Comparison of ENCODE assay signal across 33 cellular contexts in genomic region chr11:45378516-45378915, GRCh38.
"Had no signal": no experiment of that assay in that cellular context is flagged by ENCODE, and none has a peak within 500 bp of the region (broad histone marks: within the 10 kb centered on the region; RNA-seq: fewer than 3 reads in every experiment).

No MANE protein-coding gene starts in this region.

- H3K27ac Mint-ChIP-seq: activated B cell treated with CpG ODN at 0.5 μM for 24 hours; activated CD4-positive, alpha-beta memory T cell treated with anti-CD3 and anti-CD28 coated beads for 36 hours; activated CD4-positive, alpha-beta T cell treated with anti-CD3 and anti-CD28 coated beads, Interleukin-2, amount 10 ng/mL, durations not matched to agents 24 days and 14 days; activated CD8-positive, alpha-beta T cell treated with anti-CD3 and anti-CD28 coated beads for 36 hours; activated naive CD4-positive, alpha-beta T cell treated with anti-CD3 and anti-CD28 coated beads for 36 hours; activated naive CD4-positive, alpha-beta T cell treated with anti-CD3 and anti-CD28 coated beads, Interleukin-2, amount 50 U/mL, for 72 hours; activated naive CD8-positive, alpha-beta T cell treated with anti-CD3 and anti-CD28 coated beads for 36 hours; activated T-cell treated with anti-CD3 and anti-CD28 coated beads, Interleukin-2, amount 50 U/mL, for 72 hours; activated T-helper 1 cell treated with anti-CD3 and anti-CD28 coated beads, Interleukin-12 subunit alpha, Interleukin-12 subunit beta, Interleukin-2, Interleukin-4 antibody, amounts not matched to agents 30 ng/mL and 10 ng/mL and 1 ng/mL, durations not matched to agents 14 hours and 24 hours and 36 hours; activated T-helper 17 cell treated with anti-CD3 and anti-CD28 coated beads, Interleukin-2, amount 50 U/mL, for 72 hours; T-helper 1 cell treated with Interleukin-12 subunit alpha and Interleukin-12 subunit beta and Interleukin-4 antibody, amounts not matched to agents 30 μg/mL and 1 μg/mL, for 36 hours had no signal

- H3K4me1 ChIP-seq: adrenal gland, body of pancreas, breast epithelium had no signal

- H3K27me3 ChIP-seq: body of pancreas had no signal

- H3K4me3 ChIP-seq: adrenal gland, body of pancreas, breast epithelium had no signal

- FAIRE-seq: astrocyte, TTC549 had no signal

- DNase-seq: activated B cell treated with CpG ODN at 0.5 μM for 24 hours; activated CD4-positive, alpha-beta memory T cell treated with anti-CD3 and anti-CD28 coated beads for 36 hours; activated CD4-positive, alpha-beta T cell treated with anti-CD3 and anti-CD28 coated beads for 4 hours; activated CD4-positive, alpha-beta T cell treated with anti-CD3 and anti-CD28 coated beads, Interleukin-2, amount 10 ng/mL, durations not matched to agents 24 days and 14 days; activated CD4-positive, alpha-beta T cell treated with anti-CD3 and anti-CD28 coated beads, Interleukin-2, amount 50 U/mL, for 1 hour; activated CD4-positive, alpha-beta T cell treated with anti-CD3 and anti-CD28 coated beads, Interleukin-2, amount 50 U/mL, for 4 hours; activated CD4-positive, CD25-positive, alpha-beta regulatory T cell treated with anti-CD3 and anti-CD28 coated beads, Interleukin-2, amount 50 U/mL, for 72 hours; activated CD8-positive, alpha-beta memory T cell treated with anti-CD3 and anti-CD28 coated beads, Interleukin-2, amount 50 U/mL, for 4 hours; activated CD8-positive, alpha-beta T cell treated with anti-CD3 and anti-CD28 coated beads for 36 hours; activated gamma-delta T cell treated with Interleukin-2 at 50 U/mL for 16 hours; activated naive CD4-positive, alpha-beta T cell; activated naive CD4-positive, alpha-beta T cell treated with anti-CD3 and anti-CD28 coated beads for 36 hours; activated naive CD4-positive, alpha-beta T cell treated with anti-CD3 and anti-CD28 coated beads, Interleukin-2, amount 50 U/mL, for 16 hours; activated naive CD8-positive, alpha-beta T cell treated with anti-CD3 and anti-CD28 coated beads for 36 hours; activated T-cell treated with anti-CD3 and anti-CD28 coated beads for 4 hours; activated T-cell treated with anti-CD3 and anti-CD28 coated beads, Interleukin-2, amount 50 U/mL, for 4 hours; activated T-cell treated with anti-CD3 and anti-CD28 coated beads, Interleukin-2, amount 50 U/mL, for 72 hours; adrenal gland; amniotic stem cell; aorta; body of pancreas; brain microvascular endothelial cell; central memory CD4-positive, alpha-beta T cell; SW 1271; T-helper 1 cell had no signal

- ATAC-seq: activated CD8-positive, alpha-beta T cell treated with anti-CD3 and anti-CD28 coated beads for 36 hours; activated naive CD4-positive, alpha-beta T cell treated with anti-CD3 and anti-CD28 coated beads, Interleukin-2, amount 50 U/mL, for 72 hours; activated T-cell treated with anti-CD3 and anti-CD28 coated beads, Interleukin-2, amount 50 U/mL, for 4 hours; activated T-cell treated with anti-CD3 and anti-CD28 coated beads, Interleukin-2, amount 50 U/mL, for 72 hours; activated T-helper 17 cell treated with anti-CD3 and anti-CD28 coated beads, Interleukin-2, amount 50 U/mL, for 72 hours; body of pancreas had no signal

- H3K4me3 Mint-ChIP-seq: activated B cell treated with CpG ODN at 0.5 μM for 24 hours; activated CD4-positive, alpha-beta memory T cell treated with anti-CD3 and anti-CD28 coated beads for 36 hours; activated CD4-positive, alpha-beta T cell treated with anti-CD3 and anti-CD28 coated beads, Interleukin-2, amount 10 ng/mL, durations not matched to agents 24 days and 14 days; activated CD8-positive, alpha-beta T cell treated with anti-CD3 and anti-CD28 coated beads for 36 hours; activated naive CD4-positive, alpha-beta T cell treated with anti-CD3 and anti-CD28 coated beads for 36 hours; activated naive CD8-positive, alpha-beta T cell treated with anti-CD3 and anti-CD28 coated beads for 36 hours; activated T-cell treated with anti-CD3 and anti-CD28 coated beads, Interleukin-2, amount 50 U/mL, for 4 hours; activated T-cell treated with anti-CD3 and anti-CD28 coated beads, Interleukin-2, amount 50 U/mL, for 72 hours; activated T-helper 1 cell treated with anti-CD3 and anti-CD28 coated beads, Interleukin-12 subunit alpha, Interleukin-12 subunit beta, Interleukin-2, Interleukin-4 antibody, amounts not matched to agents 30 ng/mL and 10 ng/mL and 1 ng/mL, durations not matched to agents 14 hours and 24 hours and 36 hours; activated T-helper 17 cell treated with anti-CD3 and anti-CD28 coated beads, Interleukin-2, amount 50 U/mL, for 72 hours; T-helper 1 cell treated with Interleukin-12 subunit alpha and Interleukin-12 subunit beta and Interleukin-4 antibody, amounts not matched to agents 30 μg/mL and 1 μg/mL, for 36 hours had no signal

- H3K9me3 Mint-ChIP-seq: activated B cell treated with CpG ODN at 0.5 μM for 24 hours; activated CD4-positive, alpha-beta memory T cell treated with anti-CD3 and anti-CD28 coated beads for 36 hours; activated CD4-positive, alpha-beta T cell treated with anti-CD3 and anti-CD28 coated beads, Interleukin-2, amount 10 ng/mL, durations not matched to agents 24 days and 14 days; activated CD8-positive, alpha-beta T cell treated with anti-CD3 and anti-CD28 coated beads for 36 hours; activated naive CD4-positive, alpha-beta T cell treated with anti-CD3 and anti-CD28 coated beads for 36 hours; activated naive CD4-positive, alpha-beta T cell treated with anti-CD3 and anti-CD28 coated beads, Interleukin-2, amount 50 U/mL, for 72 hours; activated naive CD8-positive, alpha-beta T cell treated with anti-CD3 and anti-CD28 coated beads for 36 hours; activated T-cell treated with anti-CD3 and anti-CD28 coated beads, Interleukin-2, amount 50 U/mL, for 4 hours; activated T-cell treated with anti-CD3 and anti-CD28 coated beads, Interleukin-2, amount 50 U/mL, for 72 hours; activated T-helper 1 cell treated with anti-CD3 and anti-CD28 coated beads, Interleukin-12 subunit alpha, Interleukin-12 subunit beta, Interleukin-2, Interleukin-4 antibody, amounts not matched to agents 30 ng/mL and 10 ng/mL and 1 ng/mL, durations not matched to agents 14 hours and 24 hours and 36 hours; activated T-helper 17 cell treated with anti-CD3 and anti-CD28 coated beads, Interleukin-2, amount 50 U/mL, for 72 hours; T-helper 1 cell treated with Interleukin-12 subunit alpha and Interleukin-12 subunit beta and Interleukin-4 antibody, amounts not matched to agents 30 μg/mL and 1 μg/mL, for 36 hours had no signal

- H3K9me3 ChIP-seq: adrenal gland, body of pancreas, breast epithelium had no signal

- H3K36me3 ChIP-seq: adrenal gland, brain microvascular endothelial cell, breast epithelium had no signal

- H3K27ac ChIP-seq: adrenal gland, body of pancreas, brain microvascular endothelial cell, breast epithelium, VCaP had no signal

- H3K36me3 Mint-ChIP-seq: activated CD4-positive, alpha-beta memory T cell treated with anti-CD3 and anti-CD28 coated beads for 36 hours; activated naive CD4-positive, alpha-beta T cell treated with anti-CD3 and anti-CD28 coated beads, Interleukin-2, amount 50 U/mL, for 72 hours; activated naive CD8-positive, alpha-beta T cell treated with anti-CD3 and anti-CD28 coated beads for 36 hours had no signal

- H3K27me3 Mint-ChIP-seq: activated CD4-positive, alpha-beta memory T cell treated with anti-CD3 and anti-CD28 coated beads for 36 hours; activated CD8-positive, alpha-beta T cell treated with anti-CD3 and anti-CD28 coated beads for 36 hours; activated T-helper 17 cell treated with anti-CD3 and anti-CD28 coated beads, Interleukin-2, amount 50 U/mL, for 72 hours had no signal
